ENCODE assay signal across 18 cellular contexts in the genomic region with DNA sequence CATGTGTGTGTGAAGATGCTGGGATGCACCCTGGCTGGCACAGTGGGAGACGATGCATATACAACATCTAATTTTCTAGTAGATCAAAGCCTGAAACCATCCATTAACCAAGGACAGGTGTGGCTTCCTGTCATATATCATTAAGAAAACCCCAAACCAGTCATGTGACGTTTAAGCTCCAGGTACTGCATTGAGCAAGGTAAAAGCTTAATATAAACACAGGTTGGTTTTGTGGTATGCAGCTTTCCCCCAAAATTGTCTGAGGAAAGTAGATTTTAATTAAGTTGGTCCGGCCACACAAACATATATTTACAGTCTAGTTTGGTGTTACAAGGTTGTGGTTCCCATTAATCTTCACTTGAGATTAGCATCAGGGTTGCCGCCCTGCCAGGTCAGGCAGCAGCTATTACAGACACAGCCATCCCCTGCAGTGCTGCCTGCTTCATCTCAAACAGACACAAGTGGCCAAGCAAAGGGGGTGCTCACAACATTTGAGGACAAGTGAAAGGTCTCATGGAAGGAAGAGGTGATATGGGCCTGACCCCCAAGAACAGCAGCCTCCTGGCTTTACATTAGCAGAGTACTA. TPM values are rescaled to one million over a fixed set of nuclear protein-coding genes. Genes with fewer than 3 reads are reported as not detected.
DNase-seq lines count a peak whose midpoint lies in the region; ATAC-seq and TF ChIP-seq lines count a peak whose summit lies in the region.
"Had no signal": no experiment of that assay in that cellular context is flagged by ENCODE, and none has a peak within 500 bp of the region (broad histone marks: within the 10 kb centered on the region; RNA-seq: fewer than 3 reads in every experiment).

No MANE protein-coding gene starts in this region.

- H3K9me3 Mint-ChIP-seq in effector memory CD8-positive, alpha-beta T cell: no peaks in the 10 kb centered on the region
- H3K9me3 Mint-ChIP-seq in activated naive CD4-positive, alpha-beta T cell treated with anti-CD3 and anti-CD28 coated beads, Interleukin-2, amount 50 U/mL, for 72 hours: no peaks in the 10 kb centered on the region
- no peaks in the 10 kb centered on the region for H3K9me3 Mint-ChIP-seq in activated naive CD8-positive, alpha-beta T cell treated with anti-CD3 and anti-CD28 coated beads, Interleukin-2, amount 50 U/mL, for 24 hours
- H3K9me3 Mint-ChIP-seq: endodermal cell, naive B cell had no signal

- TF ChIP-seq CTCF in OCI-LY7 (conservative IDR thresholded peaks at IDR 0.05; ENCODE audit: low read length): no peak

- BruUV-seq in OCI-LY7 (replicated peaks; lab: Mats Ljungman, UMichigan): no TSS peak

- no peaks in the 10 kb centered on the region for H3K9me2 ChIP-seq in OCI-LY7 (ENCODE audit: insufficient read depth, low read length)

- POLR2A ChIA-PET in OCI-LY7 (lab: Charles Lee): no interaction called here

- peaks cover 4% of the 10 kb centered on the region for H3K4me1 ChIP-seq in right cardiac atrium (ENCODE audit: control insufficient read depth, insufficient read depth, low read length)
- peaks cover 15% of the 10 kb centered on the region for H3K4me1 ChIP-seq in OCI-LY7 (ENCODE audit: insufficient read depth, low read length, poor library complexity, severe bottlenecking)

- CTCF ChIA-PET in OCI-LY7 (lab: Charles Lee; ENCODE audit: unreplicated experiment): no interaction called here

- H3K79me2 ChIP-seq in OCI-LY7 (ENCODE audit: insufficient read depth, low read depth, low read length): no peaks in the 10 kb centered on the region

- no peak overlapping the region for H3K4me3 ChIP-seq in right cardiac atrium (ENCODE audit: low read length)
- H3K4me3 ChIP-seq in OCI-LY7 (ENCODE audit: low read depth, low read length, poor library complexity, severe bottlenecking): no peak overlapping the region
- H3K4me3 ChIP-seq: prostate gland had no signal

- peak overlapping the region; percentile 36 for H3K4me2 ChIP-seq in OCI-LY7 (ENCODE audit: low read length)

- intact Hi-C loops in right cardiac atrium (cut with DNase I): no loop called here
- intact Hi-C loops in Right ventricle myocardium inferior (cut with DNase I): no loop called here
- intact Hi-C loops in OCI-LY7 (cut with micrococcal nuclease; ENCODE audit: unreplicated experiment): no loop called here

- H3K27ac Mint-ChIP-seq in effector memory CD8-positive, alpha-beta T cell: peak overlapping the region in 1 of 2 donors; percentile 15
- no peak overlapping the region for H3K27ac Mint-ChIP-seq in activated naive CD4-positive, alpha-beta T cell treated with anti-CD3 and anti-CD28 coated beads, Interleukin-2, amount 50 U/mL, for 72 hours
- H3K27ac Mint-ChIP-seq in activated naive CD8-positive, alpha-beta T cell treated with anti-CD3 and anti-CD28 coated beads, Interleukin-2, amount 50 U/mL, for 24 hours: no peak overlapping the region
- H3K27ac Mint-ChIP-seq: endodermal cell had no signal

- no peaks in the 10 kb centered on the region for H3K36me3 Mint-ChIP-seq in effector memory CD8-positive, alpha-beta T cell (ENCODE audit: insufficient read depth)
- no peaks in the 10 kb centered on the region for H3K36me3 Mint-ChIP-seq in activated naive CD4-positive, alpha-beta T cell treated with anti-CD3 and anti-CD28 coated beads, Interleukin-2, amount 50 U/mL, for 72 hours
- H3K36me3 Mint-ChIP-seq in activated naive CD8-positive, alpha-beta T cell treated with anti-CD3 and anti-CD28 coated beads, Interleukin-2, amount 50 U/mL, for 24 hours (ENCODE audit: low read depth): no peaks in the 10 kb centered on the region
- H3K36me3 Mint-ChIP-seq: naive B cell had no signal

- H3K27me3 Mint-ChIP-seq in effector memory CD8-positive, alpha-beta T cell: peaks cover 11 to 13% of the 10 kb centered on the region in 2 donors
- H3K27me3 Mint-ChIP-seq in activated naive CD8-positive, alpha-beta T cell treated with anti-CD3 and anti-CD28 coated beads, Interleukin-2, amount 50 U/mL, for 24 hours: no peaks in the 10 kb centered on the region

- H3K27me3 ChIP-seq in right cardiac atrium (ENCODE audit: control insufficient read depth, insufficient read depth): no peaks in the 10 kb centered on the region

- H2AFZ ChIP-seq in OCI-LY7 (ENCODE audit: low read length): no peak overlapping the region

- ATAC-seq in right cardiac atrium (no peak), Right ventricle myocardium inferior (no peak)
- ATAC-seq in effector memory CD8-positive, alpha-beta T cell (replicated peaks): peak; percentile 51
- no peak for ATAC-seq in activated naive CD4-positive, alpha-beta T cell treated with anti-CD3 and anti-CD28 coated beads, Interleukin-2, amount 50 U/mL, for 72 hours
- ATAC-seq in activated naive CD8-positive, alpha-beta T cell treated with anti-CD3 and anti-CD28 coated beads, Interleukin-2, amount 50 U/mL, for 24 hours: no peak
- ATAC-seq: HCT116; stimulated activated naive CD8-positive, alpha-beta T cell treated with anti-CD3 and anti-CD28 coated beads, Interleukin-15, Interleukin-2, amounts not matched to agents 100 U/mL and 50 U/mL, for 24 hours had no signal

- 87% methylated on average over 4 of the region's 4 CpGs for WGBS in right cardiac atrium

- H3K4me3 Mint-ChIP-seq in effector memory CD8-positive, alpha-beta T cell: no peak overlapping the region
- H3K4me3 Mint-ChIP-seq in activated naive CD8-positive, alpha-beta T cell treated with anti-CD3 and anti-CD28 coated beads, Interleukin-2, amount 50 U/mL, for 24 hours: no peak overlapping the region
- H3K4me3 Mint-ChIP-seq: endodermal cell, naive B cell had no signal

- peak overlapping the region; percentile 25 for H3K27ac ChIP-seq in right cardiac atrium (ENCODE audit: low read length)
- H3K27ac ChIP-seq in OCI-LY7 (ENCODE audit: low read depth, low read length, poor library complexity, severe bottlenecking): no peak overlapping the region
- H3K27ac ChIP-seq: prostate gland had no signal

- H3K9me3 ChIP-seq in right cardiac atrium (ENCODE audit: control insufficient read depth, low read length) (no peaks in the 10 kb centered on the region), OCI-LY7 (ENCODE audit: low read length) (no peaks in the 10 kb centered on the region)
- H3K9me3 ChIP-seq: prostate gland had no signal

- DNase-seq in right cardiac atrium: no peak
- DNase-seq in Right ventricle myocardium inferior (ENCODE audit: missing footprints): no peak
- peak; percentile 34 for DNase-seq in OCI-LY7 (ENCODE audit: low spot score)
- DNase-seq in effector memory CD8-positive, alpha-beta T cell: no peak
- no peak for DNase-seq in NCI-H187 (lab: John Stamatoyannopoulos, UW)
- no peak for DNase-seq in activated naive CD4-positive, alpha-beta T cell treated with anti-CD3 and anti-CD28 coated beads, Interleukin-2, amount 50 U/mL, for 72 hours (ENCODE audit: low spot score in 2 of 2)
- DNase-seq in MV-4-11 (lab: John Stamatoyannopoulos, UW): no peak
- no peak for DNase-seq in activated naive CD8-positive, alpha-beta T cell treated with anti-CD3 and anti-CD28 coated beads, Interleukin-2, amount 50 U/mL, for 24 hours
- DNase-seq: activated CD4-positive, alpha-beta T cell treated with anti-CD3 and anti-CD28 coated beads, Interleukin-2, amount 50 U/mL, for 48 hours; cerebellar nuclear complex; endodermal cell; naive B cell; NCI-H1105 treated with DMSO at 0.1 percent for 48 hours; Right ventricle myocardium superior; stimulated activated CD4-positive, alpha-beta T cell treated with anti-CD3 and anti-CD28 coated beads, Interleukin-12 subunit alpha, Interleukin-12 subunit beta, amount 100 ng/mL, for 4 hours; stimulated activated naive CD8-positive, alpha-beta T cell treated with anti-CD3 and anti-CD28 coated beads, Interleukin-15, Interleukin-2, amounts not matched to agents 100 U/mL and 50 U/mL, for 24 hours had no signal

- H4K20me1 ChIP-seq in OCI-LY7 (ENCODE audit: insufficient read depth, low read length): no peaks in the 10 kb centered on the region

- peaks cover 9% of the 10 kb centered on the region in 2 donors for H3K4me1 Mint-ChIP-seq in effector memory CD8-positive, alpha-beta T cell (ENCODE audit: low read depth in 2 of 2)
- H3K4me1 Mint-ChIP-seq in activated naive CD8-positive, alpha-beta T cell treated with anti-CD3 and anti-CD28 coated beads, Interleukin-2, amount 50 U/mL, for 24 hours: peaks cover 12% of the 10 kb centered on the region

- H3K36me3 ChIP-seq in OCI-LY7 (ENCODE audit: insufficient read depth, low read length): no peaks in the 10 kb centered on the region
- H3K36me3 ChIP-seq: prostate gland had no signal

RNA-seq across cellular contexts. Expression of a gene that starts 48.6 kb away (rescaled TPM):
- total RNA-seq in right cardiac atrium (10 to 100 TPM; 49.4 to 59.5 (median 54.8) TPM), Right ventricle myocardium inferior (58.4 TPM), OCI-LY7 (2022) (59.9 and 62.4 TPM in 2 replicates)
- 82.9 TPM for polyA plus RNA-seq in right cardiac atrium
- total RNA-seq in OCI-LY7 (2014; rRNA removed; shearing (Covaris generic)): 37.5 and 44.6 TPM in 2 replicates
- 10 to 100 TPM; 50.5 to 67.5 TPM for total RNA-seq in activated naive CD4-positive, alpha-beta T cell treated with anti-CD3 and anti-CD28 coated beads, Interleukin-2, amount 50 U/mL, for 72 hours
